In genomic region chr2:219286436-219287115, GRCh38 we compare ENCODE assay signal across 11 cellular contexts. TPM values are rescaled to one million over a fixed set of nuclear protein-coding genes. Genes with fewer than 3 reads are reported as not detected.
A peak's percentile ranks its signal among the peaks of the same experiment; 100 is the strongest.
DNase-seq lines count a peak whose midpoint lies in the region; ATAC-seq and TF ChIP-seq lines count a peak whose summit lies in the region.
"Had no signal": no experiment of that assay in that cellular context is flagged by ENCODE, and none has a peak within 500 bp of the region (broad histone marks: within the 10 kb centered on the region; RNA-seq: fewer than 3 reads in every experiment).

No MANE protein-coding gene starts in this region.

- H3K4me1 ChIP-seq in foreskin keratinocyte (peaks cover 16% of the 10 kb centered on the region), skeletal muscle tissue (ENCODE audit: control insufficient read depth in 3 of 3, insufficient read depth in 3 of 3, low read length in 3 of 3) (peaks cover 2 to 18% (median 10%) of the 10 kb centered on the region in 3 donors)

- no peak for DNase-seq in GM12865 (ENCODE audit: low read depth)
- peak; percentile 88 for DNase-seq in SW480 (ENCODE audit: low spot score)
- DNase-seq in foreskin keratinocyte: peak in 1 of 2 donors; percentile 65
- DNase-seq: activated gamma-delta T cell treated with Interleukin-2 at 50 U/mL for 16 hours, T-cell, thyroid gland had no signal

- H3K9me3 ChIP-seq in skeletal muscle tissue (ENCODE audit: control insufficient read depth in 3 of 3, low read length in 3 of 3): no peaks in the 10 kb centered on the region
- H3K9me3 ChIP-seq: thyroid gland had no signal

- TF ChIP-seq CTCF in GM12865 (IDR thresholded peaks at IDR 0.05; ENCODE audit: insufficient read depth, low read depth, low read length, missing control alignments) (peak; percentile 4), foreskin keratinocyte (conservative IDR thresholded peaks at IDR 0.05) (peak; percentile 34)

- H3K27me3 ChIP-seq in foreskin keratinocyte (no peaks in the 10 kb centered on the region), skeletal muscle tissue (ENCODE audit: control insufficient read depth in 3 of 3, insufficient read depth in 3 of 3, low read length in 3 of 3) (no peaks in the 10 kb centered on the region)
- H3K27me3 ChIP-seq: thyroid gland had no signal

- ATAC-seq in foreskin keratinocyte: peak; percentile 44
- no peak for ATAC-seq in activated CD4-positive, CD25-positive, alpha-beta regulatory T cell treated with anti-CD3 and anti-CD28 coated beads, Interleukin-2, amount 50 U/mL, for 24 hours
- no peak for ATAC-seq in GM19035 (IDR thresholded peaks at IDR 0.05; ENCODE audit: unreplicated experiment)
- no peak for ATAC-seq in HG03520 (IDR thresholded peaks at IDR 0.05; ENCODE audit: unreplicated experiment)
- no peak for ATAC-seq in HG02973 (IDR thresholded peaks at IDR 0.05; ENCODE audit: unreplicated experiment)

- H3K27ac ChIP-seq in foreskin keratinocyte (no peak overlapping the region), skeletal muscle tissue (ENCODE audit: low read depth, low read length) (peak overlapping the region; percentile 51)
- H3K27ac ChIP-seq: thyroid gland had no signal

- peaks cover 38 to 45% (median 45%) of the 10 kb centered on the region in 3 donors for H3K36me3 ChIP-seq in skeletal muscle tissue (ENCODE audit: control insufficient read depth in 3 of 3, insufficient read depth in 3 of 3, low read length in 3 of 3)

- H3K4me3 ChIP-seq in GM12865 (ENCODE audit: low read depth, low read length) (no peak overlapping the region), skeletal muscle tissue (ENCODE audit: low read length in 3 of 3) (no peak overlapping the region)
- H3K4me3 ChIP-seq: thyroid gland had no signal

- peak overlapping the region in 1 of 3 donors; percentile 16 for H3K9ac ChIP-seq in skeletal muscle tissue (ENCODE audit: low read depth in 1 of 3, low read length in 3 of 3)

RNA-seq across cellular contexts. Expression of gene DNAJB2, which starts 7.4 kb away (rescaled TPM):
- 27.9 and 39.2 TPM in 2 replicates for total RNA-seq in foreskin keratinocyte
- 32.3 and 48.7 TPM in 2 replicates for polyA plus RNA-seq in foreskin keratinocyte
- total RNA-seq in skeletal muscle tissue: 49.6 TPM

RNA-seq across cellular contexts. Expression of gene PTPRN, which starts 22.6 kb away (rescaled TPM):
- total RNA-seq in foreskin keratinocyte (not detected in 2 replicates), skeletal muscle tissue (not detected)
- polyA plus RNA-seq in foreskin keratinocyte: not detected in 2 replicates

RNA-seq across cellular contexts. Expression of gene TUBA4A, which starts 32.9 kb away (rescaled TPM):
- total RNA-seq in foreskin keratinocyte (271 and 318 TPM in 2 replicates), skeletal muscle tissue (30.8 TPM)
- 451 and 562 TPM in 2 replicates for polyA plus RNA-seq in foreskin keratinocyte

RNA-seq across cellular contexts. Expression of gene TUBA4B, which starts 33.5 kb away (rescaled TPM):
- total RNA-seq in foreskin keratinocyte (not detected in 2 replicates), skeletal muscle tissue (not detected)
- polyA plus RNA-seq in foreskin keratinocyte: 0.07 TPM in 1 of 2 replicates, not detected in the other
- total RNA-seq: T-cell, thyroid gland had no signal

RNA-seq across cellular contexts. Expression of gene STK16, which starts 41.3 kb away (rescaled TPM):
- total RNA-seq in foreskin keratinocyte: 35.1 and 36.5 TPM in 2 replicates
- polyA plus RNA-seq in foreskin keratinocyte: 42.6 and 46.4 TPM in 2 replicates
- 6.3 TPM for total RNA-seq in skeletal muscle tissue
